In genomic region chr12:100574262-100575074, GRCh38 we compare ENCODE assay signal across 8 cellular contexts. TPM values are rescaled to one million over a fixed set of nuclear protein-coding genes. Genes with fewer than 3 reads are reported as not detected.
A peak's percentile ranks its signal among the peaks of the same experiment; 100 is the strongest.
DNase-seq lines count a peak whose midpoint lies in the region; ATAC-seq, FAIRE-seq and TF ChIP-seq lines count a peak whose summit lies in the region.

No MANE protein-coding gene starts in this region.

- H3K4me3 ChIP-seq in foreskin fibroblast (ENCODE audit: low read depth in 1 of 2, low read length in 2 of 2) (peak overlapping the region; percentile 83 to 85), osteoblast (ENCODE audit: insufficient read depth, low read length) (peak overlapping the region; percentile 92)

- H3K27ac Mint-ChIP-seq in T-cell = no peak overlapping the region

- H3K79me2 ChIP-seq in osteoblast (ENCODE audit: insufficient read depth, low read length) = peaks cover 57% of the 10 kb centered on the region

- H2AFZ ChIP-seq in osteoblast (ENCODE audit: low read length) = peak overlapping the region; percentile 89

- TF ChIP-seq CTCF in foreskin fibroblast (IDR thresholded peaks at IDR 0.05; ENCODE audit: low read depth, low read length) (no peak), osteoblast (IDR thresholded peaks at IDR 0.05; ENCODE audit: extremely low read depth, low read depth, low read length) (no peak)

- H3K27me3 Mint-ChIP-seq in T-cell = peaks cover 12 to 20% of the 10 kb centered on the region in 2 donors

- no peaks in the 10 kb centered on the region for H3K9me3 Mint-ChIP-seq in T-cell

- H3K4me2 ChIP-seq in osteoblast (ENCODE audit: insufficient read depth, low read length) = peak overlapping the region; percentile 98

- ATAC-seq in HG02884 (IDR thresholded peaks at IDR 0.05; ENCODE audit: unreplicated experiment) (peak; percentile 7), T-cell (replicated peaks in 1 of 4) (no peak), GM18858 (IDR thresholded peaks at IDR 0.05; ENCODE audit: unreplicated experiment) (no peak)

- peaks cover 10 to 18% (median 17%) of the 10 kb centered on the region in 3 donors for H3K4me1 Mint-ChIP-seq in T-cell

- no peaks in the 10 kb centered on the region for H3K9me3 ChIP-seq in osteoblast (ENCODE audit: low read depth, low read length)

- POLR2A ChIA-PET in T-cell (lab: Charles Lee) = no interaction called here

- no peaks in the 10 kb centered on the region for H3K36me3 ChIP-seq in osteoblast (ENCODE audit: insufficient read depth, low read length)

- no peak for FAIRE-seq in frontal cortex (lab: Jason Lieb, UNC)

- peak overlapping the region; percentile 80 for H3K27ac ChIP-seq in osteoblast (ENCODE audit: low read depth, low read length)

- H4K20me1 ChIP-seq in osteoblast (ENCODE audit: insufficient read depth, low read length) = no peaks in the 10 kb centered on the region

- peak; percentile 35 for DNase-seq in EH (ENCODE audit: low read depth)
- DNase-seq in T-cell = no peak
- DNase-seq in foreskin fibroblast = peak; percentile 15 to 57
- DNase-seq in osteoblast (ENCODE audit: insufficient read length, low spot score, missing footprints) = peak; percentile 73
- DNase-seq in frontal cortex (ENCODE audit: low spot score in 2 of 2) = no peak
- no peak for DNase-seq in NCI-H1694 treated with DMSO at 0.1 percent for 48 hours (lab: John Stamatoyannopoulos, UW)

- peak overlapping the region; percentile 86 to 91 (median 87) for H3K4me3 Mint-ChIP-seq in T-cell

- H3K27me3 ChIP-seq in osteoblast (ENCODE audit: insufficient read depth, low read length) = no peaks in the 10 kb centered on the region

- H3K4me1 ChIP-seq in osteoblast (ENCODE audit: insufficient read depth, low read length) = peaks cover 25% of the 10 kb centered on the region

- no peaks in the 10 kb centered on the region for H3K36me3 Mint-ChIP-seq in T-cell

- CTCF ChIA-PET in T-cell (lab: Charles Lee) = interaction anchor here in 1 of 2 donors (0.5 kb wide), 1 partner anchor 1923 kb away, joined by 3 read pairs; no protein-coding TSS in a partner anchor

RNA-seq across cellular contexts. Expression of gene GAS2L3, which starts 1.0 kb away (rescaled TPM):
- under 1 TPM in 2 of 5 donors, not detected in 3; 0.09 to 0.16 TPM for total RNA-seq in T-cell
- 29.3 and 33.3 TPM in 2 replicates for total RNA-seq in osteoblast
- total RNA-seq in frontal cortex = 66.0 TPM

Comparison
In these comparisons a context has a peak if more than half of its experiments do, and no peak if none do; other contexts are left out.
1. DNase-seq: peak in EH (single experiment), foreskin fibroblast (2 of 2) and osteoblast (single experiment); none in T-cell (0 of 34), frontal cortex (0 of 2) and NCI-H1694 treated with DMSO at 0.1 percent for 48 hours (single experiment).
2. RNA of gene GAS2L3, which starts 1.0 kb away (total RNA-seq): 66.0 TPM in frontal cortex (single experiment) and 29.3 to 33.3 TPM in osteoblast; 0.09 to 0.16 TPM in T-cell; every median in the first group is over 10 times any median in the second.